Comparison of ENCODE assay signal across 1 cellular context in genomic region chr17:44787271-44787940, GRCh38.
TF ChIP-seq lines count a peak whose summit lies in the region.

No MANE protein-coding gene starts in this region.

TF ChIP-seq in GM23338, 12 proteins besides CTCF, POLR2A, EP300 and RAD21 (continued from another document):
- TF ChIP-seq REST (IDR thresholded peaks at IDR 0.05; ENCODE audit: unreplicated experiment) (no peak), ZNF462 (CRISPR knock-in tag; IDR thresholded peaks at IDR 0.05) (no peak), JUNB (IDR thresholded peaks at IDR 0.05; ENCODE audit: unreplicated experiment) (no peak), POLR2AphosphoS5 (IDR thresholded peaks at IDR 0.05; ENCODE audit: low read depth) (no peak), STAT1 (IDR thresholded peaks at IDR 0.05; ENCODE audit: unreplicated experiment) (no peak), EZH2phosphoT487 (IDR thresholded peaks at IDR 0.05; ENCODE audit: unreplicated experiment) (no peak), CREB1 (CRISPR knock-in tag; IDR thresholded peaks at IDR 0.05; ENCODE audit: low read depth) (no peak), ETS1 (IDR thresholded peaks at IDR 0.05) (no peak), NANOG (IDR thresholded peaks at IDR 0.05; ENCODE audit: borderline replicate concordance) (no peak), ZNF331 (CRISPR knock-in tag; IDR thresholded peaks at IDR 0.05; ENCODE audit: low read depth) (no peak)
